Comparison of ENCODE assay signal across 13 cellular contexts in the genomic region with DNA sequence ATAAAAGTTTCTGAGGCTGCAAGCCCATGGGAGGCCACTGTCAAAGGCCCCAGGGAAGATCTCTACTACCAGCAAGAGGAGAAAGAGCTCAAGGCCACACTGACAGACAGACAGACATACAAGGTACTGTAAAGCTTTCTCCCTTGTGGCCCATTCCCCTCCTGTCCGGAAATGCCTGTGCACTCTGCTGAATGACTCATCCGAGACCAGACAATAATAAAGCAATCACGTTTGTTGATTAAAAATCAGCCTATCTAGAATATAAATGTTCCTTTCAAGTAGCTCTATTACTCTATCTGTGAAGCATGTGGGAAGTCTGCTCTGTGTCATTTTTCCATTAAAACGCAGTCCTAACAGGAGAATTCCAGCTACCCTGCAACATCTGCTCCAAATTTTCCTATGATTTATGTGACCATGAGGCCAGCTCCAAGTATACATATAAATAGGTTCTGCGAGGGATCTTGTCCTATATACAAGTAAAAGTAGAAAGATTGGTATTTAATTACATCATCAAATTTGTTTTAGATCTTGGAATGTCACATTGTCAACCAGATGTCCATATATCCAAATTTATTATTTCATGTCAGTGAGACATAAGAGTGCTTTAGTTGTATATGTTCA. TPM values are rescaled to one million over a fixed set of nuclear protein-coding genes. Genes with fewer than 3 reads are reported as not detected.
DNase-seq lines count a peak whose midpoint lies in the region; ATAC-seq and TF ChIP-seq lines count a peak whose summit lies in the region.
"Had no signal": no experiment of that assay in that cellular context is flagged by ENCODE, and none has a peak within 500 bp of the region (broad histone marks: within the 10 kb centered on the region; RNA-seq: fewer than 3 reads in every experiment).

No MANE protein-coding gene starts in this region.

- H3K36me3 ChIP-seq in ectodermal cell (ENCODE audit: control insufficient read depth, insufficient read depth, low read length) (no peaks in the 10 kb centered on the region), SJCRH30 (no peaks in the 10 kb centered on the region)

- H3K27me3 Mint-ChIP-seq in nephron (ENCODE audit: low read depth) = peaks cover 8% of the 10 kb centered on the region
- peaks cover 8% of the 10 kb centered on the region for H3K27me3 Mint-ChIP-seq in activated CD8-positive, alpha-beta T cell treated with anti-CD3 and anti-CD28 coated beads, Interleukin-2, amount 10 ng/mL, durations not matched to agents 7 days and 5 days (ENCODE audit: low read depth)

- ATAC-seq in activated CD8-positive, alpha-beta T cell treated with anti-CD3 and anti-CD28 coated beads, Interleukin-2, amount 10 ng/mL, durations not matched to agents 7 days and 5 days = no peak

- H3K27ac Mint-ChIP-seq in nephron = peak overlapping the region; percentile 96 to 97 (median 96)
- no peak overlapping the region for H3K27ac Mint-ChIP-seq in activated CD8-positive, alpha-beta T cell treated with anti-CD3 and anti-CD28 coated beads, Interleukin-2, amount 10 ng/mL, durations not matched to agents 7 days and 5 days
- H3K27ac Mint-ChIP-seq: activated naive CD4-positive, alpha-beta T cell treated with anti-CD3 and anti-CD28 coated beads for 36 hours; CD4-positive, CD25-positive, alpha-beta regulatory T cell had no signal

- peaks cover 84% of the 10 kb centered on the region for H3K4me1 Mint-ChIP-seq in nephron
- no peaks in the 10 kb centered on the region for H3K4me1 Mint-ChIP-seq in activated CD8-positive, alpha-beta T cell treated with anti-CD3 and anti-CD28 coated beads, Interleukin-2, amount 10 ng/mL, durations not matched to agents 7 days and 5 days (ENCODE audit: low read depth)
- H3K4me1 Mint-ChIP-seq: CD4-positive, CD25-positive, alpha-beta regulatory T cell had no signal

- no peak for TF ChIP-seq POLR2A in NB4 (IDR thresholded peaks at IDR 0.05; ENCODE audit: extremely low read depth, insufficient read length)

- WGBS in ectodermal cell, 2 experiments = 72 to 75% methylated on average over 4 of the region's 5 CpGs

- no peaks in the 10 kb centered on the region for H3K4me1 ChIP-seq in ectodermal cell (ENCODE audit: control insufficient read depth, insufficient read depth, low read length)
- peaks cover 10% of the 10 kb centered on the region; the same call in 1 of the 2 replicates for H3K4me1 ChIP-seq in SJCRH30

- H3K9me3 ChIP-seq in ectodermal cell (ENCODE audit: control insufficient read depth, low read length) = no peaks in the 10 kb centered on the region
- H3K9me3 ChIP-seq in SJCRH30 (replicated peaks) = 0 out of 2 replicates have a peak, but pooled peaks cover 3% of the 10 kb centered on the region

- H3K9me3 Mint-ChIP-seq in nephron = peaks cover 6% of the 10 kb centered on the region
- no peaks in the 10 kb centered on the region for H3K9me3 Mint-ChIP-seq in activated CD8-positive, alpha-beta T cell treated with anti-CD3 and anti-CD28 coated beads, Interleukin-2, amount 10 ng/mL, durations not matched to agents 7 days and 5 days (ENCODE audit: insufficient read depth)
- H3K9me3 Mint-ChIP-seq: activated naive CD4-positive, alpha-beta T cell treated with anti-CD3 and anti-CD28 coated beads for 36 hours had no signal

- H3K4me3 ChIP-seq in NB4 (ENCODE audit: low read depth, low read length) (no peak overlapping the region), ectodermal cell (ENCODE audit: insufficient read depth, low read depth, low read length) (no peak overlapping the region), SJCRH30 (no peak overlapping the region)

- CTCF ChIA-PET in activated CD8-positive, alpha-beta T cell treated with anti-CD3 and anti-CD28 coated beads, Interleukin-2, amount 10 ng/mL, durations not matched to agents 7 days and 5 days (lab: Charles Lee) = no interaction called here

- peak; percentile 33 for DNase-seq in AG08396 (ENCODE audit: low spot score)
- DNase-seq in NB4 (ENCODE audit: low read depth) = peak; percentile 66
- DNase-seq in activated CD8-positive, alpha-beta T cell treated with anti-CD3 and anti-CD28 coated beads, Interleukin-2, amount 10 ng/mL, durations not matched to agents 7 days and 5 days = no peak
- DNase-seq in NCI-H1105 treated with DMSO at 0.1 percent for 48 hours (lab: John Stamatoyannopoulos, UW) = no peak
- no peak for DNase-seq in GM13977 (ENCODE audit: low spot score)
- DNase-seq in SJCRH30 = no peak
- DNase-seq: activated naive CD4-positive, alpha-beta T cell treated with anti-CD3 and anti-CD28 coated beads for 36 hours; CD4-positive, CD25-positive, alpha-beta regulatory T cell; NCI-H1417 treated with DMSO at 0.1 percent for 48 hours had no signal

- H3K27ac ChIP-seq in ectodermal cell (ENCODE audit: insufficient read depth, low read depth, low read length, poor library complexity, severe bottlenecking) (peak overlapping the region; percentile 19), SJCRH30 (no peak overlapping the region)

- POLR2A ChIA-PET in activated CD8-positive, alpha-beta T cell treated with anti-CD3 and anti-CD28 coated beads, Interleukin-2, amount 10 ng/mL, durations not matched to agents 7 days and 5 days (lab: Charles Lee) = no interaction called here

- H3K4me3 Mint-ChIP-seq in nephron = peak overlapping the region in 2 of 3 experiments; percentile 2 to 7
- no peak overlapping the region for H3K4me3 Mint-ChIP-seq in activated CD8-positive, alpha-beta T cell treated with anti-CD3 and anti-CD28 coated beads, Interleukin-2, amount 10 ng/mL, durations not matched to agents 7 days and 5 days
- H3K4me3 Mint-ChIP-seq: activated naive CD4-positive, alpha-beta T cell treated with anti-CD3 and anti-CD28 coated beads for 36 hours; CD4-positive, CD25-positive, alpha-beta regulatory T cell had no signal

- TF ChIP-seq CTCF in NB4 (IDR thresholded peaks at IDR 0.05; ENCODE audit: low read depth, low read length) (no peak), nephron (IDR thresholded peaks at IDR 0.05; ENCODE audit: unreplicated experiment in 3 of 3) (no peak), GM13977 (IDR thresholded peaks at IDR 0.05; ENCODE audit: extremely low read depth, insufficient read depth, missing control alignments) (no peak)

- no peaks in the 10 kb centered on the region for H3K36me3 Mint-ChIP-seq in nephron (ENCODE audit: low read depth)
- H3K36me3 Mint-ChIP-seq in activated CD8-positive, alpha-beta T cell treated with anti-CD3 and anti-CD28 coated beads, Interleukin-2, amount 10 ng/mL, durations not matched to agents 7 days and 5 days (ENCODE audit: low read depth) = no peaks in the 10 kb centered on the region
- H3K36me3 Mint-ChIP-seq: CD4-positive, CD25-positive, alpha-beta regulatory T cell had no signal

- no peaks in the 10 kb centered on the region for H3K27me3 ChIP-seq in ectodermal cell (ENCODE audit: control insufficient read depth, insufficient read depth, low read length, poor library complexity, severe bottlenecking)
- no peaks in the 10 kb centered on the region for H3K27me3 ChIP-seq in SJCRH30

- in situ Hi-C loops in GM13977 (cut with MboI; ENCODE audit: low pct_unique_long_range_greater_than_20kb, low sequenced_read_pairs, unreplicated experiment) = no loop called here

RNA-seq across cellular contexts. Expression of gene TGFBI, which starts 34.8 kb away (rescaled TPM):
- polyA plus RNA-seq in ectodermal cell (2013, experiment 1 of 4) = 19.4 TPM
- polyA plus RNA-seq in ectodermal cell (2013, experiment 2 of 4) = 14.7 TPM
- polyA plus RNA-seq in ectodermal cell (2013, experiment 3 of 4) = 20.0 TPM
- 19.0 TPM for polyA plus RNA-seq in ectodermal cell (2013, experiment 4 of 4)
- total RNA-seq in activated CD8-positive, alpha-beta T cell treated with anti-CD3 and anti-CD28 coated beads, Interleukin-2, amount 10 ng/mL, durations not matched to agents 7 days and 5 days = not detected
- total RNA-seq in SJCRH30 (2014; rRNA removed; shearing (Covaris generic)) = 4.8 TPM in 2 replicates
- total RNA-seq: activated naive CD4-positive, alpha-beta T cell treated with anti-CD3 and anti-CD28 coated beads for 36 hours; OCI-LY7 had no signal

RNA-seq across cellular contexts. Expression of gene LECT2, which starts 39.2 kb away (rescaled TPM):
- not detected for polyA plus RNA-seq in ectodermal cell (2013, experiment 1 of 4)
- polyA plus RNA-seq in ectodermal cell (2013, experiment 2 of 4) = not detected
- polyA plus RNA-seq in ectodermal cell (2013, experiment 3 of 4) = not detected
- polyA plus RNA-seq in ectodermal cell (2013, experiment 4 of 4) = not detected
- not detected for total RNA-seq in activated CD8-positive, alpha-beta T cell treated with anti-CD3 and anti-CD28 coated beads, Interleukin-2, amount 10 ng/mL, durations not matched to agents 7 days and 5 days
- total RNA-seq in SJCRH30 (2014; rRNA removed; shearing (Covaris generic)) = not detected in 2 replicates
- total RNA-seq: activated naive CD4-positive, alpha-beta T cell treated with anti-CD3 and anti-CD28 coated beads for 36 hours; CD4-positive, CD25-positive, alpha-beta regulatory T cell; lower leg skin; OCI-LY7 had no signal
- polyA plus RNA-seq: CD4-positive, CD25-positive, alpha-beta regulatory T cell had no signal

Comparison
In these comparisons a context has a peak if more than half of its experiments do, and no peak if none do; other contexts are left out.
1. DNase-seq: peak in AG08396 (single experiment) and NB4 (single experiment); none in activated CD8-positive, alpha-beta T cell treated with anti-CD3 and anti-CD28 coated beads, Interleukin-2, amount 10 ng/mL, durations not matched to agents 7 days and 5 days (single experiment), NCI-H1105 treated with DMSO at 0.1 percent for 48 hours (single experiment), GM13977 (single experiment) and SJCRH30 (0 of 2).